Comparison of ENCODE assay signal across 8 cellular contexts in genomic region chr12:57280234-57281062, GRCh38. TPM values are rescaled to one million over a fixed set of nuclear protein-coding genes. Genes with fewer than 3 reads are reported as not detected.
DNase-seq lines count a peak whose midpoint lies in the region; ATAC-seq and TF ChIP-seq lines count a peak whose summit lies in the region.

No MANE protein-coding gene starts in this region.

- H3K9me3 ChIP-seq in lung (ENCODE audit: control insufficient read depth in 2 of 2, insufficient read depth in 1 of 2, low read length in 1 of 2): no peaks in the 10 kb centered on the region

- peak overlapping the region in 1 of 2 donors; percentile 71 for H3K27ac ChIP-seq in lung (ENCODE audit: low read depth in 1 of 2, low read length in 1 of 2)

- no peaks in the 10 kb centered on the region for H3K9me3 Mint-ChIP-seq in CD14-positive monocyte

- no peak overlapping the region for H3K4me3 Mint-ChIP-seq in CD14-positive monocyte

- ATAC-seq in GM19328 (IDR thresholded peaks at IDR 0.05; ENCODE audit: unreplicated experiment) (peak; percentile 78), HG03457 (IDR thresholded peaks at IDR 0.05; ENCODE audit: unreplicated experiment) (peak; percentile 82), lung (ENCODE audit: insufficient read depth, low FRiP score) (peak; percentile 89)

- intact Hi-C loops in CD14-positive monocyte (cut with micrococcal nuclease): no loop called here

- H3K36me3 Mint-ChIP-seq in CD14-positive monocyte: peaks cover 88 to 93% of the 10 kb centered on the region in 2 donors

- peaks cover 2% of the 10 kb centered on the region for H3K4me1 Mint-ChIP-seq in CD14-positive monocyte

- H3K27me3 Mint-ChIP-seq in CD14-positive monocyte (ENCODE audit: low read depth in 3 of 3): no peaks in the 10 kb centered on the region

- TF ChIP-seq CTCF in CD14-positive monocyte (IDR thresholded peaks at IDR 0.05) (no peak), astrocyte of the cerebellum (IDR thresholded peaks at IDR 0.05; ENCODE audit: low read depth, low read length, missing control alignments) (no peak), lung (IDR thresholded peaks at IDR 0.05; ENCODE audit: control extremely low read depth, extremely low read depth) (no peak)

- no peaks in the 10 kb centered on the region for H3K27me3 ChIP-seq in lung (ENCODE audit: control insufficient read depth, insufficient read depth)

- DNase-seq in CD14-positive monocyte (ENCODE audit: low spot score): peak; percentile 46
- peak in 4 of 5 donors; percentile 30 to 78 (median 42) for DNase-seq in T-helper 1 cell
- DNase-seq in astrocyte of the cerebellum (ENCODE audit: low read depth): peak; percentile 64
- peak; percentile 42 for DNase-seq in lung (ENCODE audit: low spot score)
- DNase-seq in stimulated activated CD8-positive, alpha-beta memory T cell treated with anti-CD3 and anti-CD28 coated beads, Interleukin-2, amount 100 ng/mL, for 48 hours (ENCODE audit: low read depth in 2 of 2): peak; percentile 51 to 60
- no peak for DNase-seq in NCI-H146 treated with DMSO at 0.1 percent for 48 hours (lab: John Stamatoyannopoulos, UW; ENCODE audit: unreplicated experiment)

- WGBS in lung, 2 donors: 76 to 87% methylated on average over 9 of the region's 9 CpGs

- peak overlapping the region in 3 of 7 donors; percentile 32 to 70 (median 52) for H3K27ac Mint-ChIP-seq in CD14-positive monocyte

- in situ Hi-C loops in astrocyte of the cerebellum (cut with HindIII; ENCODE audit: low sequenced_read_pairs): no loop called here

- H3K4me3 ChIP-seq in astrocyte of the cerebellum (ENCODE audit: low read depth, low read length) (no peak overlapping the region), lung (no peak overlapping the region)

- H3K4me1 ChIP-seq in lung (ENCODE audit: control insufficient read depth in 2 of 2, insufficient read depth in 2 of 2, low read length in 2 of 2): peaks cover 0 to 1% of the 10 kb centered on the region in 2 donors

- peaks cover 8 to 18% of the 10 kb centered on the region in 2 donors for H3K36me3 ChIP-seq in lung (ENCODE audit: control insufficient read depth in 2 of 2, insufficient read depth in 2 of 2, low read length in 2 of 2)

RNA-seq across cellular contexts. Expression of gene STAC3, which starts 29.5 kb away (rescaled TPM):
- polyA plus RNA-seq in CD14-positive monocyte (1 to 10 TPM; 7.0 to 9.1 TPM), lung (1 to 10 TPM; 6.9 to 7.4 TPM)
- 1 to 10 TPM; 1.7 to 5.9 TPM for total RNA-seq in lung

RNA-seq across cellular contexts. Expression of gene SHMT2, which starts 50.9 kb away (rescaled TPM):
- polyA plus RNA-seq in CD14-positive monocyte: 10 to 100 TPM; 36.8 to 39.8 TPM
- 100 to 1,000 TPM in 1 of 2 donors, 10 to 100 TPM in 1; 46.1 to 113 TPM for total RNA-seq in lung
- 10 to 100 TPM; 56.6 to 97.0 TPM for polyA plus RNA-seq in lung
